34 cellular contexts compared by ENCODE assay signal in genomic region chr5:22970956-22971618, GRCh38.
"Had no signal": no experiment of that assay in that cellular context is flagged by ENCODE, and none has a peak within 500 bp of the region (broad histone marks: within the 10 kb centered on the region; RNA-seq: fewer than 3 reads in every experiment).

No MANE protein-coding gene starts in this region.

- H3K36me3 ChIP-seq: ascending aorta, cardiac muscle cell, MG63, SJSA1 had no signal

- H3K9ac ChIP-seq: SK-N-SH had no signal

- H3K27ac ChIP-seq: ascending aorta, cardiac muscle cell, SJSA1, VCaP had no signal

- H3K9me3 ChIP-seq: SJSA1, SK-N-SH had no signal

- DNase-seq: activated B cell treated with CpG ODN at 0.5 μM for 24 hours; activated CD4-positive, alpha-beta memory T cell treated with anti-CD3 and anti-CD28 coated beads for 36 hours; activated CD4-positive, alpha-beta T cell treated with anti-CD3 and anti-CD28 coated beads for 4 hours; activated CD4-positive, alpha-beta T cell treated with anti-CD3 and anti-CD28 coated beads, Interleukin-2, amount 50 U/mL, for 1 hour; activated CD4-positive, CD25-positive, alpha-beta regulatory T cell treated with anti-CD3 and anti-CD28 coated beads, Interleukin-2, amount 50 U/mL, for 72 hours; activated CD8-positive, alpha-beta memory T cell treated with anti-CD3 and anti-CD28 coated beads, Interleukin-2, amount 50 U/mL, for 4 hours; activated effector memory CD4-positive, alpha-beta T cell treated with anti-CD3 and anti-CD28 coated beads, Interleukin-2, amount 50 U/mL, for 16 hours; activated naive CD4-positive, alpha-beta T cell; activated naive CD4-positive, alpha-beta T cell treated with anti-CD3 and anti-CD28 coated beads, Interleukin-2, amount 50 U/mL, for 16 hours; activated naive CD8-positive, alpha-beta T cell treated with anti-CD3 and anti-CD28 coated beads for 36 hours; activated T-cell treated with anti-CD3 and anti-CD28 coated beads, Interleukin-2, amount 50 U/mL, for 72 hours; amniotic stem cell; Kasumi-1; KG1; MG63; NCI-H1048; NCI-H1105 treated with DMSO at 0.1 percent for 48 hours; NCI-H1436; NCI-H1694; NCI-H1930; NCI-H2081 treated with DMSO at 0.1 percent for 48 hours; NCI-H226; NCI-H446 treated with DMSO at 0.1 percent for 48 hours; NCI-H524; NCI-H69; NCI-H82; SHP77 treated with DMSO at 0.1 percent for 48 hours; SK-N-SH had no signal

- ATAC-seq: activated T-cell treated with anti-CD3 and anti-CD28 coated beads, Interleukin-2, amount 50 U/mL, for 72 hours; activated T-helper 17 cell treated with anti-CD3 and anti-CD28 coated beads, Interleukin-2, amount 50 U/mL, for 72 hours; Panc1 had no signal

- H3K4me1 ChIP-seq: ascending aorta, SJSA1 had no signal

- H3K4me2 ChIP-seq: SK-N-SH had no signal

- H3K4me3 ChIP-seq: ascending aorta, cardiac muscle cell, MG63, SJSA1 had no signal

- H3K27me3 ChIP-seq: ascending aorta, cardiac muscle cell, MG63, SJSA1 had no signal
